In the genomic region with DNA sequence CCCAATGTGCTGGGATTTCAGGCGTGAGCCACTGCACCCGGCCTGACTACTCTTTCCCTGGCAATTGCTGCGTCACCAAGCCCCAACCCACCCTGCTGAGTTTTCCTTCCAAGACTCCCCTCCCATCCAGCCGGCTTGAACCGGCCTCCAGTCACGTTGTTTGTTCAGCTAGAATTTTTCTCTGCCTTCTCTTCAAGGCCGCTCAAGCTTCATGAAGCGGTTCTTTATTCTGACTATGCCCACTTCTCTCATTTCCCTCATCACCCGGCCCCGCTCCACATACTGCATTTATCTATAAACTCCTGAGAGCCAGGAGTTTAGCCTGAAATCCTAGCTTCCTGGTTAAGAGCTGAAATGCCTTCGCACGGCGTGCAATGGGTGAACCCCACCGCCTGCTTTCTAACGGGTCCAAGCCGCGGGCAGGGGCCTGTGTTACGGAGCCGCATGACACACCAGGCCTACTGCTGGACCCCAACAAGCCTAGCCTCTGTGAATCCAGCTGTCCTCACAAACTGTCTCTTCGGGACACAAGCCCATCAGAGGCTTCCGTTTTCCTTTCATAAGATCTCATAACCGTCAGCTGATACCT, we compare ENCODE assay signal across 8 cellular contexts. TPM values are rescaled to one million over a fixed set of nuclear protein-coding genes. Genes with fewer than 3 reads are reported as not detected.
DNase-seq lines count a peak whose midpoint lies in the region; ATAC-seq and TF ChIP-seq lines count a peak whose summit lies in the region.

No MANE protein-coding gene starts in this region.

- H3K27me3 ChIP-seq in vagina, result no peaks in the 10 kb centered on the region

- peak overlapping the region; percentile 96 for H3K27ac Mint-ChIP-seq in stimulated activated naive CD8-positive, alpha-beta T cell treated with anti-CD3 and anti-CD28 coated beads, Interleukin-15, Interleukin-2, amounts not matched to agents 100 ng/mL and 50 ng/mL, for 24 hours
- H3K27ac Mint-ChIP-seq in brain (peak overlapping the region; percentile 67 to 93 (median 89)), naive B cell (peak overlapping the region; percentile 6 to 99 (median 96))

- H3K27ac ChIP-seq in vagina, result no peak overlapping the region

- no peaks in the 10 kb centered on the region for H3K9me3 Mint-ChIP-seq in stimulated activated naive CD8-positive, alpha-beta T cell treated with anti-CD3 and anti-CD28 coated beads, Interleukin-15, Interleukin-2, amounts not matched to agents 100 ng/mL and 50 ng/mL, for 24 hours
- H3K9me3 Mint-ChIP-seq in brain (peaks cover 0 to 4% (median 0%) of the 10 kb centered on the region in 5 experiments), naive B cell (no peaks in the 10 kb centered on the region)

- no peaks in the 10 kb centered on the region for H3K9me3 ChIP-seq in vagina

- peak overlapping the region; percentile 94 for H3K4me3 Mint-ChIP-seq in stimulated activated naive CD8-positive, alpha-beta T cell treated with anti-CD3 and anti-CD28 coated beads, Interleukin-15, Interleukin-2, amounts not matched to agents 100 ng/mL and 50 ng/mL, for 24 hours
- peak overlapping the region; percentile 95 to 97 (median 96) for H3K4me3 Mint-ChIP-seq in brain
- H3K4me3 Mint-ChIP-seq in naive B cell, result peak overlapping the region; percentile 89 to 99 (median 96)

- intact Hi-C loops in vagina (cut with DNase I), result no loop called here

- no peak for DNase-seq in stimulated activated naive CD8-positive, alpha-beta T cell treated with anti-CD3 and anti-CD28 coated beads, Interleukin-15, Interleukin-2, amounts not matched to agents 100 U/mL and 50 U/mL, for 24 hours
- DNase-seq in naive B cell (no peak), vagina (ENCODE audit: extremely low spot score in 2 of 2) (no peak), dedifferentiated amniotic fluid mesenchymal stem cell (ENCODE audit: extremely low spot score) (no peak)

- no peak for TF ChIP-seq CTCF in brain (conservative IDR thresholded peaks at IDR 0.05)
- no peak for TF ChIP-seq CTCF in vagina (IDR thresholded peaks at IDR 0.05)

- peaks cover 15% of the 10 kb centered on the region for H3K27me3 Mint-ChIP-seq in stimulated activated naive CD8-positive, alpha-beta T cell treated with anti-CD3 and anti-CD28 coated beads, Interleukin-15, Interleukin-2, amounts not matched to agents 100 ng/mL and 50 ng/mL, for 24 hours
- H3K27me3 Mint-ChIP-seq in brain (peaks cover 12% of the 10 kb centered on the region), naive B cell (peaks cover under 1 to 21% (median 15%) of the 10 kb centered on the region in 3 donors)

- H3K36me3 ChIP-seq in vagina, result no peaks in the 10 kb centered on the region

- peaks cover 22% of the 10 kb centered on the region for H3K4me1 ChIP-seq in vagina

- TF ChIP-seq POLR2A in vagina (IDR thresholded peaks at IDR 0.05), result no peak

- no peaks in the 10 kb centered on the region for H3K36me3 Mint-ChIP-seq in stimulated activated naive CD8-positive, alpha-beta T cell treated with anti-CD3 and anti-CD28 coated beads, Interleukin-15, Interleukin-2, amounts not matched to agents 100 ng/mL and 50 ng/mL, for 24 hours (ENCODE audit: low read depth)
- H3K36me3 Mint-ChIP-seq in brain (peaks cover 8% of the 10 kb centered on the region), naive B cell (no peaks in the 10 kb centered on the region)

- peaks cover 12% of the 10 kb centered on the region for H3K4me1 Mint-ChIP-seq in stimulated activated naive CD8-positive, alpha-beta T cell treated with anti-CD3 and anti-CD28 coated beads, Interleukin-15, Interleukin-2, amounts not matched to agents 100 ng/mL and 50 ng/mL, for 24 hours (ENCODE audit: low read depth)
- H3K4me1 Mint-ChIP-seq in brain (peaks cover 16% of the 10 kb centered on the region), naive B cell (peaks cover 11 to 29% (median 12%) of the 10 kb centered on the region in 3 donors)

- H3K4me3 ChIP-seq in vagina, result peak overlapping the region; percentile 82 to 89

- no peak for ATAC-seq in stimulated activated naive CD8-positive, alpha-beta T cell treated with anti-CD3 and anti-CD28 coated beads, Interleukin-15, Interleukin-2, amounts not matched to agents 100 U/mL and 50 U/mL, for 24 hours
- ATAC-seq in naive B cell (ENCODE audit: low read depth in 2 of 2) (no peak), GM18858 (IDR thresholded peaks at IDR 0.05; ENCODE audit: unreplicated experiment) (no peak), HG03354 (IDR thresholded peaks at IDR 0.05; ENCODE audit: poor library complexity, severe bottlenecking, unreplicated experiment) (no peak)

RNA-seq across cellular contexts. Expression of gene DCAF4, which starts 1.0 kb away (rescaled TPM):
- polyA plus RNA-seq in brain (ENCODE audit: insufficient read depth, low read depth, low replicate concordance), result 6.0 TPM
- 10 to 100 TPM; 11.9 to 19.0 (median 13.3) TPM for polyA plus RNA-seq in naive B cell (ENCODE audit: low read depth in 6 of 6)
- total RNA-seq in vagina, result 14.2 TPM

RNA-seq across cellular contexts. Expression of gene DPF3, which starts 31.4 kb away (rescaled TPM):
- polyA plus RNA-seq in brain (ENCODE audit: insufficient read depth, low read depth, low replicate concordance) (2.3 TPM), naive B cell (ENCODE audit: low read depth in 6 of 6) (1 to 10 TPM; 4.2 to 9.0 (median 6.1) TPM)
- not detected for total RNA-seq in vagina
